In the genomic region with DNA sequence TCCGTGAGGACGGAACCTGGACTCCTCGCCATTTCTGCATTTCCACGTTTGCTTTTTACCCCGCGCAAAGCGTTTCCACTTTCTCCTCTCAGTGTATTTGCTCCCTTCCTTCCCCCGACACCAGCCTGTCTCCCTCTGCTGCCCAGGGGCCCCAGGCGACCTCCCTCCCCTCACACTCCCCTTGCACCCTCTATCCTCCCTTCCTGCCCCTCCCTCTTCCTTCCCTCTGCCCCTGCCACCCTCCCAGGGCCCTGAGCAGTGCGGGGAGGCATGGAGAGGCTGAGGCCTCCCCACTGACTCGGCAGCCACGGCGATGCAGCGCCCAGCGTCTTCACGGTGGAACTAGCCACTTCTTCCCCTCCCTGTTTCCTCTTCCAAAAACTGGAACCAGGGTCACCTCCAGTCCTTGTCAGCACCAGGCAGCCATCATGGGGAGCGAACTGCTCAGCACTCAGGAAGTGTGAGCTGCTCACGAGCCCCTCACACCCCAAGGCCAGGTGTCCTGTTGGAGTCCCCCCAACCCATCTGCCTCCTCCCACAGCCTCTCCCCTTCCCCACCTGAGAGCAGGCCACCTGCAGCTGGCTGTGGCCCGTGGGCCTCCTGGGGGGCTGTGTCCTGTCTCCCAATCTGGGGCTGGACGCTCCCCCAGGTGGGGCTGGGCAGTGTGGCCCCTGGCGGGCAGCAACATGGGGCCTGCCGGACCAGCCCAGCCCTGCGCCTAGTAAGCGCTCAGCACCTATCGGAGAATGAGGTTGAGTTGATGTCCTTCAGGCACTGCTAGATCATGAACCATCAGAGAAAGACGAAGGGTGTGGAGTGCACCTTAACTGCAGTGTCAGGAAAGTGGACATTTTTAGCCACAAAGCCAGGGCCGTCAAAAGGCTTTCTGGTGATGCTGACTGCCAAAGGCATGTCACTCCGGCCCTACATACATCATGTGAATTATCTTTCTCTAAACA, we compare ENCODE assay signal across 28 cellular contexts. TPM values are rescaled to one million over a fixed set of nuclear protein-coding genes. Genes with fewer than 3 reads are reported as not detected.
DNase-seq lines count a peak whose midpoint lies in the region; ATAC-seq and TF ChIP-seq lines count a peak whose summit lies in the region.
"Had no signal": no experiment of that assay in that cellular context is flagged by ENCODE, and none has a peak within 500 bp of the region (broad histone marks: within the 10 kb centered on the region; RNA-seq: fewer than 3 reads in every experiment).

No MANE protein-coding gene starts in this region.

- intact Hi-C loops in left ventricle myocardium superior (cut with micrococcal nuclease) (no loop called here), gastrocnemius medialis (cut with DNase I; ENCODE audit: low total_unique reads) (no loop called here)

- no peaks in the 10 kb centered on the region for H3K36me3 ChIP-seq in BLaER1 treated with 17β-estradiol and CSF1 and Interleukin-3, amounts not matched to agents 10 nM and 100 nM
- peaks cover 0 to 10% of the 10 kb centered on the region in 2 donors for H3K36me3 ChIP-seq in gastrocnemius medialis
- H3K36me3 ChIP-seq in brain microvascular endothelial cell (replicated peaks) = no peaks in the 10 kb centered on the region
- H3K36me3 ChIP-seq: ascending aorta, BE2C, cardiac muscle cell, colonic mucosa had no signal

- no peak overlapping the region for H3K27ac ChIP-seq in BLaER1 treated with 17β-estradiol and CSF1 and Interleukin-3, amounts not matched to agents 10 nM and 100 nM
- peak overlapping the region; percentile 28 to 37 (median 34) for H3K27ac ChIP-seq in gastrocnemius medialis
- H3K27ac ChIP-seq in brain microvascular endothelial cell = no peak overlapping the region
- H3K27ac ChIP-seq: ascending aorta, cardiac muscle cell, colonic mucosa, PC-9, skin epidermis had no signal

- peaks cover 0 to 2% (median 0%) of the 10 kb centered on the region in 11 experiments; a peak in 4 of 22 replicates for H3K9me3 ChIP-seq in BLaER1 treated with 17β-estradiol and CSF1 and Interleukin-3, amounts not matched to agents 10 nM and 100 nM (replicated peaks in 1 of 11)
- no peaks in the 10 kb centered on the region for H3K9me3 ChIP-seq in gastrocnemius medialis
- H3K9me3 ChIP-seq: ascending aorta, BE2C, colonic mucosa had no signal

- peak; percentile 9 for ATAC-seq in left ventricle myocardium superior
- no peak for ATAC-seq in gastrocnemius medialis
- no peak for ATAC-seq in HG03378 (IDR thresholded peaks at IDR 0.05; ENCODE audit: unreplicated experiment)
- ATAC-seq: activated CD4-positive, CD25-positive, alpha-beta regulatory T cell treated with anti-CD3 and anti-CD28 coated beads, Interleukin-2, amount 50 U/mL, for 24 hours; activated CD8-positive, alpha-beta T cell treated with anti-CD3 and anti-CD28 coated beads, Interleukin-2, amount 10 ng/mL, durations not matched to agents 7 days and 5 days; naive thymus-derived CD4-positive, alpha-beta T cell had no signal

- H3K27me3 ChIP-seq in BLaER1 treated with 17β-estradiol and CSF1 and Interleukin-3, amounts not matched to agents 10 nM and 100 nM = peaks cover 0 to 3% (median 0%) of the 10 kb centered on the region in 11 experiments; a peak in 1 of 22 replicates
- H3K27me3 ChIP-seq in gastrocnemius medialis (no peaks in the 10 kb centered on the region), brain microvascular endothelial cell (replicated peaks) (no peaks in the 10 kb centered on the region)
- H3K27me3 ChIP-seq: ascending aorta, BE2C, cardiac muscle cell, colonic mucosa had no signal

- H3K4me3 ChIP-seq in BLaER1 treated with 17β-estradiol and CSF1 and Interleukin-3, amounts not matched to agents 10 nM and 100 nM = no peak overlapping the region
- H3K4me3 ChIP-seq in gastrocnemius medialis = no peak overlapping the region
- H3K4me3 ChIP-seq in brain microvascular endothelial cell (ENCODE audit: low read depth, low read length) = no peak overlapping the region
- H3K4me3 ChIP-seq: ascending aorta, cardiac muscle cell, colonic mucosa, PC-9, skin epidermis had no signal

- H4K20me1 ChIP-seq in BLaER1 treated with 17β-estradiol and CSF1 and Interleukin-3, amounts not matched to agents 10 nM and 100 nM = 0 out of 22 replicates have a peak, but pooled peaks cover 0 to 3% (median 0%) of the 10 kb centered on the region in 11 experiments

- H3K9ac ChIP-seq in BLaER1 treated with 17β-estradiol and CSF1 and Interleukin-3, amounts not matched to agents 10 nM and 100 nM = no peak overlapping the region

- in situ Hi-C loops in gastrocnemius medialis (cut with MboI; ENCODE audit: low sequenced_read_pairs in 4 of 4) (no loop called here), brain microvascular endothelial cell (cut with HindIII; ENCODE audit: low pct_ligation_motif_present, low sequenced_read_pairs) (no loop called here)

- DNase-seq in UCSD-AML1 (lab: John Stamatoyannopoulos, UW; ENCODE audit: unreplicated experiment) = peak; percentile 18
- DNase-seq in left ventricle myocardium superior = no peak
- DNase-seq in gastrocnemius medialis = peak in 1 of 2 donors; percentile 8
- no peak for DNase-seq in brain microvascular endothelial cell
- DNase-seq in GM03348 (ENCODE audit: low spot score) = no peak
- DNase-seq: ACHN; activated CD8-positive, alpha-beta T cell treated with anti-CD3 and anti-CD28 coated beads, Interleukin-2, amount 10 ng/mL, durations not matched to agents 7 days and 5 days; activated gamma-delta T cell; activated naive CD8-positive, alpha-beta T cell treated with anti-CD3 and anti-CD28 coated beads for 36 hours; activated T-cell treated with anti-CD3 and anti-CD28 coated beads, Interleukin-2, amount 50 U/mL, for 1 hour; BE2C; colonic mucosa; H9; KBM-7; midbrain; naive thymus-derived CD4-positive, alpha-beta T cell; NCI-H1930; NCI-H526; PC-9; SHP77; stimulated activated naive CD4-positive, alpha-beta T cell; T-helper 2 cell had no signal

- TF ChIP-seq CTCF in gastrocnemius medialis (IDR thresholded peaks at IDR 0.05 in 4 of 5, conservative IDR thresholded peaks at IDR 0.05 in 1 of 5) = no peak
- TF ChIP-seq CTCF in brain microvascular endothelial cell (IDR thresholded peaks at IDR 0.05; ENCODE audit: low read depth, low read length, missing control alignments) = no peak

- peaks cover 6 to 15% (median 11%) of the 10 kb centered on the region in 10 experiments; a peak in 17 of 20 replicates for H3K4me1 ChIP-seq in BLaER1 treated with 17β-estradiol and CSF1 and Interleukin-3, amounts not matched to agents 10 nM and 100 nM
- peaks cover 16 to 46% of the 10 kb centered on the region in 2 donors for H3K4me1 ChIP-seq in gastrocnemius medialis
- H3K4me1 ChIP-seq: ascending aorta, colonic mucosa had no signal

- no peak for TF ChIP-seq POLR2A in gastrocnemius medialis (IDR thresholded peaks at IDR 0.05)

- peak overlapping the region; percentile 25 to 76 (median 62) for H3K4me2 ChIP-seq in BLaER1 treated with 17β-estradiol and CSF1 and Interleukin-3, amounts not matched to agents 10 nM and 100 nM
- H3K4me2 ChIP-seq: PC-9 had no signal

RNA-seq across cellular contexts. Expression of a gene that starts 17.5 kb away (rescaled TPM):
- 22.1 TPM for total RNA-seq in left ventricle myocardium superior
- total RNA-seq in gastrocnemius medialis = 100 to 1,000 TPM in 1 of 4 donors, 10 to 100 TPM in 3; 48.8 to 150 (median 67.0) TPM
- total RNA-seq: activated CD8-positive, alpha-beta T cell treated with anti-CD3 and anti-CD28 coated beads, Interleukin-2, amount 10 ng/mL, durations not matched to agents 7 days and 5 days; activated naive CD8-positive, alpha-beta T cell treated with anti-CD3 and anti-CD28 coated beads for 36 hours; PC-9 had no signal

Comparison
In these comparisons a context has a peak if more than half of its experiments do, and no peak if none do; other contexts are left out.
1. H3K27ac ChIP-seq: peak in gastrocnemius medialis (4 of 4); none in BLaER1 treated with 17β-estradiol and CSF1 and Interleukin-3, amounts not matched to agents 10 nM and 100 nM (0 of 11) and brain microvascular endothelial cell (single experiment).